ENCODE assay signal across 13 cellular contexts in the genomic region with DNA sequence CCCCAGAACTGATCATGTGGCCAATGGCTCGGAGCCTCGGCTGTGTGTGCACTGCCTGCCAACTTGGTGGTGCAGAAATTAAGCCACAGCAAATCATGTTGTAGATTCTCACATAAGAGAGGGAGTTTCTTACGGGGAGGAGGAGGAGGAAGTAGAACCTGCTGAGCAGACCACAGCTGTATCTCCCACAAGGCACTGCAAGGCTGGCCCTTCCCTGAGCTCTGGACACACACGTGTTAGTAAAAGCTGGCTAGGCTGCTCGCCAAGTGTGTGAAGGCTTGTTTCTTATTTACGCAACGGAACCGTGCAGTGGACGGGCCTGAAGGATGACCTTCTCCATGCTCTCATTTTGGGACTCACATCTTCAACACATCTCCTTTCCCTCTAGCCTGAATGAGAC. TPM values are rescaled to one million over a fixed set of nuclear protein-coding genes. Genes with fewer than 3 reads are reported as not detected.
DNase-seq lines count a peak whose midpoint lies in the region; ATAC-seq and TF ChIP-seq lines count a peak whose summit lies in the region.
"Had no signal": no experiment of that assay in that cellular context is flagged by ENCODE, and none has a peak within 500 bp of the region (broad histone marks: within the 10 kb centered on the region; RNA-seq: fewer than 3 reads in every experiment).

No MANE protein-coding gene starts in this region.

- intact Hi-C loops in adrenal gland (cut with DNase I) = no loop called here

- no peaks in the 10 kb centered on the region for H3K36me3 Mint-ChIP-seq in memory B cell
- H3K36me3 Mint-ChIP-seq: activated naive CD8-positive, alpha-beta T cell treated with anti-CD3 and anti-CD28 coated beads for 36 hours had no signal

- no peak overlapping the region for H3K4me3 Mint-ChIP-seq in memory B cell
- H3K4me3 Mint-ChIP-seq: activated CD4-positive, alpha-beta T cell treated with anti-CD3 and anti-CD28 coated beads, Interleukin-2, amount 10 ng/mL, durations not matched to agents 24 days and 14 days; activated naive CD8-positive, alpha-beta T cell treated with anti-CD3 and anti-CD28 coated beads for 36 hours; endodermal cell had no signal

- WGBS in adrenal gland, 4 donors = 64 to 85% (median 80%) methylated on average over 9 of the region's 9 CpGs

- TF ChIP-seq POLR2A in adrenal gland (IDR thresholded peaks at IDR 0.05) = no peak

- peak overlapping the region in 2 of 5 donors; percentile 35 to 63 for H3K27ac ChIP-seq in adrenal gland
- no peak overlapping the region for H3K27ac ChIP-seq in WERI-Rb-1

- TF ChIP-seq CTCF in adrenal gland (IDR thresholded peaks at IDR 0.05) = no peak
- TF ChIP-seq CTCF in WERI-Rb-1 (IDR thresholded peaks at IDR 0.05; ENCODE audit: low read depth, low read length) = no peak

- H3K4me3 ChIP-seq in adrenal gland (no peak overlapping the region), WERI-Rb-1 (ENCODE audit: low read depth, low read length) (no peak overlapping the region)

- H3K36me3 ChIP-seq in adrenal gland (replicated peaks in 1 of 2) (no peaks in the 10 kb centered on the region), WERI-Rb-1 (no peaks in the 10 kb centered on the region)

- H3K27me3 ChIP-seq in adrenal gland (no peaks in the 10 kb centered on the region), WERI-Rb-1 (ENCODE audit: insufficient read depth, low read depth, severe bottlenecking) (no peaks in the 10 kb centered on the region)

- DNase-seq in adrenal gland (peak; percentile 37 to 79 (median 63)), memory B cell (ENCODE audit: low spot score in 2 of 2) (no peak), WERI-Rb-1 (no peak), NCI-H1694 treated with DMSO at 0.1 percent for 48 hours (lab: John Stamatoyannopoulos, UW) (no peak), germinal center (ENCODE audit: low spot score) (no peak)
- DNase-seq in activated effector memory CD4-positive, alpha-beta T cell treated with Interleukin-2 at 50 U/mL for 16 hours = no peak
- DNase-seq: activated CD4-positive, alpha-beta T cell treated with anti-CD3 and anti-CD28 coated beads, Interleukin-2, amount 10 ng/mL, durations not matched to agents 24 days and 14 days; activated naive CD8-positive, alpha-beta T cell treated with anti-CD3 and anti-CD28 coated beads for 36 hours; endodermal cell; NCI-H187 had no signal

- H3K27me3 Mint-ChIP-seq in memory B cell = peaks cover 7% of the 10 kb centered on the region
- H3K27me3 Mint-ChIP-seq: progenitor cell of endocrine pancreas had no signal

- no peaks in the 10 kb centered on the region for H3K9me3 Mint-ChIP-seq in memory B cell
- H3K9me3 Mint-ChIP-seq: activated CD4-positive, alpha-beta T cell treated with anti-CD3 and anti-CD28 coated beads, Interleukin-2, amount 10 ng/mL, durations not matched to agents 24 days and 14 days; activated naive CD8-positive, alpha-beta T cell treated with anti-CD3 and anti-CD28 coated beads for 36 hours; endodermal cell had no signal

- peak; percentile 73 for ATAC-seq in GM18511 (IDR thresholded peaks at IDR 0.05; ENCODE audit: unreplicated experiment)
- ATAC-seq in HG02885 (IDR thresholded peaks at IDR 0.05; ENCODE audit: poor library complexity, unreplicated experiment) = peak; percentile 75
- peak; percentile 56 for ATAC-seq in memory B cell (ENCODE audit: low read depth)

- no peak overlapping the region for H3K27ac Mint-ChIP-seq in memory B cell
- H3K27ac Mint-ChIP-seq: activated CD4-positive, alpha-beta T cell treated with anti-CD3 and anti-CD28 coated beads, Interleukin-2, amount 10 ng/mL, durations not matched to agents 24 days and 14 days; activated naive CD8-positive, alpha-beta T cell treated with anti-CD3 and anti-CD28 coated beads for 36 hours; endodermal cell; progenitor cell of endocrine pancreas had no signal

- peaks cover 0 to 11% of the 10 kb centered on the region in 2 donors for H3K4me1 ChIP-seq in adrenal gland (replicated peaks in 1 of 2)

- H3K4me1 Mint-ChIP-seq in memory B cell = peaks cover 5% of the 10 kb centered on the region

- H3K9me3 ChIP-seq in adrenal gland (replicated peaks in 1 of 3) (no peaks in the 10 kb centered on the region), WERI-Rb-1 (ENCODE audit: severe bottlenecking) (no peaks in the 10 kb centered on the region)

RNA-seq across cellular contexts. Expression of a gene that starts 15.7 kb away (rescaled TPM):
- total RNA-seq in adrenal gland = 100 to 1,000 TPM; 107 to 207 (median 153) TPM
- 10 to 100 TPM; 10.3 to 89.5 (median 24.8) TPM for polyA plus RNA-seq in adrenal gland

Comparison
In these comparisons a context has a peak if more than half of its experiments do, and no peak if none do; other contexts are left out.
1. DNase-seq: peak in adrenal gland (7 of 7); none in memory B cell (0 of 2), activated effector memory CD4-positive, alpha-beta T cell treated with Interleukin-2 at 50 U/mL for 16 hours (single experiment), WERI-Rb-1 (single experiment), NCI-H1694 treated with DMSO at 0.1 percent for 48 hours (single experiment) and germinal center (single experiment).
2. Peak in every context shown above with its lines, with median percentiles within 50 percentile points of each other: ATAC-seq.